Comparison of ENCODE assay signal across 22 cellular contexts in genomic region chr3:28907616-28908015, GRCh38.
"Had no signal": no experiment of that assay in that cellular context is flagged by ENCODE, and none has a peak within 500 bp of the region (broad histone marks: within the 10 kb centered on the region; RNA-seq: fewer than 3 reads in every experiment).

No MANE protein-coding gene starts in this region.

- H3K9me3 Mint-ChIP-seq: stimulated activated naive B cell treated with anti-CD40 and anti-IgM and Interleukin-4, amounts not matched to agents 10 μg/mL and 1 μg/mL and 100 μg/mL, for 72 hours had no signal

- H3K27ac Mint-ChIP-seq: activated CD8-positive, alpha-beta memory T cell treated with anti-CD3 and anti-CD28 coated beads, Interleukin-2, amount 10 ng/mL, durations not matched to agents 7 days and 5 days; activated CD8-positive, alpha-beta T cell treated with anti-CD3 and anti-CD28 coated beads, Interleukin-2, amount 10 ng/mL, durations not matched to agents 7 days and 5 days; activated naive CD8-positive, alpha-beta T cell; dendritic cell treated with granulocyte-macrophage colony-stimulating factor and Interleukin-4, amounts not matched to agents 40 ng/mL and 50 ng/mL, for 4 days; mesothelial cell of epicardium; naive B cell; stimulated activated naive B cell treated with anti-CD40 and anti-IgM and Interleukin-4, amounts not matched to agents 10 μg/mL and 1 μg/mL and 100 μg/mL, for 72 hours; WTC11 had no signal

- H3K4me1 Mint-ChIP-seq: activated CD8-positive, alpha-beta memory T cell treated with anti-CD3 and anti-CD28 coated beads, Interleukin-2, amount 10 ng/mL, durations not matched to agents 7 days and 5 days; central memory CD8-positive, alpha-beta T cell; naive B cell; stimulated activated naive B cell treated with anti-CD40 and anti-IgM and Interleukin-4, amounts not matched to agents 10 μg/mL and 1 μg/mL and 100 μg/mL, for 72 hours had no signal

- H3K4me3 Mint-ChIP-seq: activated CD8-positive, alpha-beta memory T cell treated with anti-CD3 and anti-CD28 coated beads, Interleukin-2, amount 10 ng/mL, durations not matched to agents 7 days and 5 days; activated CD8-positive, alpha-beta T cell treated with anti-CD3 and anti-CD28 coated beads, Interleukin-2, amount 10 ng/mL, durations not matched to agents 7 days and 5 days; activated naive CD8-positive, alpha-beta T cell; central memory CD8-positive, alpha-beta T cell; dendritic cell treated with granulocyte-macrophage colony-stimulating factor and Interleukin-4, amounts not matched to agents 40 ng/mL and 50 ng/mL, for 4 days; mesothelial cell of epicardium; naive B cell; stimulated activated naive B cell treated with anti-CD40 and anti-IgM and Interleukin-4, amounts not matched to agents 10 μg/mL and 1 μg/mL and 100 μg/mL, for 72 hours; WTC11 had no signal

- H3K36me3 Mint-ChIP-seq: activated CD8-positive, alpha-beta memory T cell treated with anti-CD3 and anti-CD28 coated beads, Interleukin-2, amount 10 ng/mL, durations not matched to agents 7 days and 5 days; activated naive CD8-positive, alpha-beta T cell; mesothelial cell of epicardium; naive B cell; stimulated activated naive B cell treated with anti-CD40 and anti-IgM and Interleukin-4, amounts not matched to agents 10 μg/mL and 1 μg/mL and 100 μg/mL, for 72 hours; WTC11 had no signal

- ATAC-seq: activated CD8-positive, alpha-beta memory T cell treated with anti-CD3 and anti-CD28 coated beads, Interleukin-2, amount 10 ng/mL, durations not matched to agents 7 days and 5 days; activated CD8-positive, alpha-beta T cell treated with anti-CD3 and anti-CD28 coated beads, Interleukin-2, amount 10 ng/mL, durations not matched to agents 7 days and 5 days; foreskin keratinocyte; left cardiac atrium; stimulated activated naive B cell treated with anti-CD40 and anti-IgM and Interleukin-4, amounts not matched to agents 10 μg/mL and 1 μg/mL and 100 μg/mL, for 72 hours; WTC11 had no signal

- H3K27me3 Mint-ChIP-seq: activated CD8-positive, alpha-beta memory T cell treated with anti-CD3 and anti-CD28 coated beads, Interleukin-2, amount 10 ng/mL, durations not matched to agents 7 days and 5 days; central memory CD8-positive, alpha-beta T cell; dendritic cell treated with granulocyte-macrophage colony-stimulating factor and Interleukin-4, amounts not matched to agents 40 ng/mL and 50 ng/mL, for 4 days had no signal

- DNase-seq: activated CD4-positive, alpha-beta T cell treated with anti-CD3 and anti-CD28 coated beads for 1 hour; activated CD8-positive, alpha-beta memory T cell treated with anti-CD3 and anti-CD28 coated beads, Interleukin-2, amount 10 ng/mL, durations not matched to agents 7 days and 5 days; activated CD8-positive, alpha-beta T cell treated with anti-CD3 and anti-CD28 coated beads, Interleukin-2, amount 10 ng/mL, durations not matched to agents 7 days and 5 days; activated effector memory CD4-positive, alpha-beta T cell treated with Interleukin-2 at 50 U/mL for 16 hours; activated naive CD4-positive, alpha-beta T cell treated with Interleukin-2 at 50 U/mL for 16 hours; anterior cingulate cortex; foreskin keratinocyte; left cardiac atrium; mammary epithelial cell; naive B cell; ovary; sigmoid colon; stimulated activated CD4-positive, alpha-beta T cell treated with anti-CD3 and anti-CD28 coated beads, Interleukin-1b, Interleukin-23, amount 100 ng/mL, for 48 hours; stimulated activated CD4-positive, alpha-beta T cell treated with anti-CD3 and anti-CD28 coated beads, Interleukin-4, amount 100 ng/mL, for 4 hours; stimulated activated CD8-positive, alpha-beta memory T cell treated with anti-CD3 and anti-CD28 coated beads, Interleukin-4, amount 100 ng/mL, for 48 hours; stimulated activated naive B cell treated with anti-CD40 and anti-IgM and Interleukin-4, amounts not matched to agents 10 μg/mL and 1 μg/mL and 100 μg/mL, for 72 hours; transverse colon had no signal
